22 cellular contexts compared by ENCODE assay signal in the genomic region with DNA sequence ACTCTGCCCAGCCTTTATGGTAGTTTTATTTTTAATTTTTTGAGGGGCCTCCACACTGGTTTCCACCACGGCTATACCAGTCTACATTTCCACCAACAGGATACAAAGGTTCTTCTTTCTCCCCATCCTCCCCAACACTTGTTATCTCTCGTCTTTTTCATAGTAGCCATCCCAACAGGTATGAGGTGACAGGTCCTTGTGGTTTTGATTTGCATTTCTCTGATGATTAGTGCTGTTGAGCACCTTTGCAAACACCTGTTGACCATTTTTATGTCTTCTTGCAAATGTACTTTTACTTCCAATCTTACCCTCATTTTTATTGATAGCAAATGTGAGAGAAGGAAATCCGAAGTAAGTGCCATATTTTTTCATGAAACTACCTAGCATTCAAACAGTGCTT.
"Had no signal": no experiment of that assay in that cellular context is flagged by ENCODE, and none has a peak within 500 bp of the region (broad histone marks: within the 10 kb centered on the region; RNA-seq: fewer than 3 reads in every experiment).

No MANE protein-coding gene starts in this region.

- H3K4me1 Mint-ChIP-seq: activated naive CD4-positive, alpha-beta T cell treated with anti-CD3 and anti-CD28 coated beads, Interleukin-2, amount 50 U/mL, for 24 hours; immature natural killer cell had no signal

- H3K36me3 ChIP-seq: left lung, prostate gland, thyroid gland had no signal

- H3K27me3 Mint-ChIP-seq: activated naive CD4-positive, alpha-beta T cell treated with anti-CD3 and anti-CD28 coated beads, Interleukin-2, amount 50 U/mL, for 24 hours; dendritic cell treated with granulocyte-macrophage colony-stimulating factor and Interleukin-4, amounts not matched to agents 40 ng/mL and 50 ng/mL, for 4 days had no signal

- H3K4me3 ChIP-seq: body of pancreas, hepatocyte, left lung, prostate gland, thyroid gland had no signal

- H3K27ac Mint-ChIP-seq: activated naive CD4-positive, alpha-beta T cell treated with anti-CD3 and anti-CD28 coated beads, Interleukin-2, amount 50 U/mL, for 24 hours; dendritic cell treated with granulocyte-macrophage colony-stimulating factor and Interleukin-4, amounts not matched to agents 40 ng/mL and 50 ng/mL, for 4 days; immature natural killer cell; naive thymus-derived CD8-positive, alpha-beta T cell; stimulated activated naive CD8-positive, alpha-beta T cell treated with anti-CD3 and anti-CD28 coated beads, Interleukin-15, Interleukin-2, amounts not matched to agents 100 ng/mL and 50 ng/mL, for 24 hours had no signal

- H3K27ac ChIP-seq: body of pancreas, hepatocyte, left lung, prostate gland, thyroid gland had no signal

- H2AFZ ChIP-seq: hepatocyte had no signal

- H3K9me3 Mint-ChIP-seq: activated naive CD4-positive, alpha-beta T cell treated with anti-CD3 and anti-CD28 coated beads, Interleukin-2, amount 50 U/mL, for 24 hours; dendritic cell treated with granulocyte-macrophage colony-stimulating factor and Interleukin-4, amounts not matched to agents 40 ng/mL and 50 ng/mL, for 4 days; immature natural killer cell had no signal

- H3K4me1 ChIP-seq: body of pancreas had no signal

- H3K4me2 ChIP-seq: hepatocyte had no signal

- ATAC-seq: activated CD4-positive, CD25-positive, alpha-beta regulatory T cell treated with anti-CD3 and anti-CD28 coated beads, Interleukin-2, amount 50 U/mL, for 24 hours; body of pancreas; left lung; naive thymus-derived CD8-positive, alpha-beta T cell had no signal

- H3K36me3 Mint-ChIP-seq: activated naive CD4-positive, alpha-beta T cell treated with anti-CD3 and anti-CD28 coated beads, Interleukin-2, amount 50 U/mL, for 24 hours; mesothelial cell of epicardium had no signal

- DNase-seq: activated gamma-delta T cell treated with Interleukin-2 at 50 U/mL for 16 hours; anterior cingulate cortex; body of pancreas; effector CD4-positive, alpha-beta T cell; erythroblast; foreskin fibroblast; glutamatergic neuron; immature natural killer cell; kidney glomerular epithelial cell; left lung; naive thymus-derived CD8-positive, alpha-beta T cell; stimulated activated CD4-positive, alpha-beta T cell treated with anti-CD3 and anti-CD28 coated beads, Interleukin-4, amount 100 ng/mL, for 4 hours; substantia nigra; thyroid gland had no signal

- H3K27me3 ChIP-seq: body of pancreas, hepatocyte, left lung, thyroid gland had no signal

- H3K79me2 ChIP-seq: hepatocyte had no signal

- H3K4me3 Mint-ChIP-seq: activated naive CD4-positive, alpha-beta T cell treated with anti-CD3 and anti-CD28 coated beads, Interleukin-2, amount 50 U/mL, for 24 hours; dendritic cell treated with granulocyte-macrophage colony-stimulating factor and Interleukin-4, amounts not matched to agents 40 ng/mL and 50 ng/mL, for 4 days; immature natural killer cell; mesothelial cell of epicardium; naive thymus-derived CD8-positive, alpha-beta T cell; stimulated activated naive CD8-positive, alpha-beta T cell treated with anti-CD3 and anti-CD28 coated beads, Interleukin-15, Interleukin-2, amounts not matched to agents 100 ng/mL and 50 ng/mL, for 24 hours had no signal

- FAIRE-seq: endometrium had no signal

- H3K9me3 ChIP-seq: body of pancreas, left lung, prostate gland, thyroid gland had no signal
